Comparison of ENCODE assay signal across 19 cellular contexts in the genomic region with DNA sequence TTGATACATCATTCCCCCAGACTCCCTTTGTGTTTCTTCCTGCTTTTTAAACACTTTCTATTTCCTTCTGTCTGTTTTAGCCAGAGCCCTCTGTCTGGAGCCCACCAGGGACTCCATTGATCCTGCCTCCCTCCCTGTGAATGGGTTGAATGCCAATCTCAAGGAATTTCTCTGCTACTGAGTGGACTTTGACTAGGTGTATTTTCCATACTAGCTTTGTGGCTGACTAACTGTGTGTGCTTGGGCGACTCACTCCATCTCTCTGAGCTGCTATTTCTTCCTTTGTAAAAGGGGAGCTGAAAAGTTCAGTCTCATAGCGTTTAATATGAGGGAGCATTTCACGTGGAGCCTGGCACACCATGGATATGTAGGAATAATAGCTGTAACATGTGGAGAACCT.
"Had no signal": no experiment of that assay in that cellular context is flagged by ENCODE, and none has a peak within 500 bp of the region (broad histone marks: within the 10 kb centered on the region; RNA-seq: fewer than 3 reads in every experiment).

No MANE protein-coding gene starts in this region.

- H3K4me3 Mint-ChIP-seq: effector memory CD8-positive, alpha-beta T cell; memory B cell; nephron; stimulated activated naive B cell treated with anti-CD40 and anti-IgM and Interleukin-4, amounts not matched to agents 10 μg/mL and 1 μg/mL and 100 μg/mL, for 72 hours; stimulated activated naive CD8-positive, alpha-beta T cell treated with anti-CD3 and anti-CD28 coated beads, Interleukin-15, amount 100 ng/mL, for 72 hours had no signal

- H3K9me3 ChIP-seq: lower lobe of right lung, psoas muscle, thoracic aorta had no signal

- DNase-seq: effector memory CD8-positive, alpha-beta T cell; heart left ventricle; hippocampal formation; left ventricle myocardium inferior; lower lobe of right lung; midbrain; psoas muscle; retina; stimulated activated CD4-positive, alpha-beta T cell treated with anti-CD3 and anti-CD28 coated beads, Interleukin-2, amount 100 ng/mL, for 24 hours; stimulated activated CD4-positive, alpha-beta T cell treated with anti-CD3 and anti-CD28 coated beads, Interleukin-4, amount 100 ng/mL, for 4 hours; stimulated activated naive B cell treated with anti-CD40 and anti-IgM and Interleukin-4, amounts not matched to agents 10 μg/mL and 1 μg/mL and 100 μg/mL, for 72 hours; stimulated activated naive CD8-positive, alpha-beta T cell treated with anti-CD3 and anti-CD28 coated beads, Interleukin-15, amount 100 ng/mL, for 72 hours; trophoblast cell had no signal

- H3K9me3 Mint-ChIP-seq: effector memory CD8-positive, alpha-beta T cell had no signal

- H3K27ac Mint-ChIP-seq: effector memory CD8-positive, alpha-beta T cell; memory B cell; stimulated activated naive B cell treated with anti-CD40 and anti-IgM and Interleukin-4, amounts not matched to agents 10 μg/mL and 1 μg/mL and 100 μg/mL, for 72 hours; stimulated activated naive CD8-positive, alpha-beta T cell treated with anti-CD3 and anti-CD28 coated beads, Interleukin-15, amount 100 ng/mL, for 72 hours had no signal

- FAIRE-seq: frontal cortex, islet of Langerhans had no signal

- H3K4me1 ChIP-seq: lower lobe of right lung had no signal

- H3K27ac ChIP-seq: lower lobe of right lung, psoas muscle, thoracic aorta had no signal

- ATAC-seq: effector memory CD8-positive, alpha-beta T cell; lower lobe of right lung; sciatic nerve; stimulated activated naive B cell treated with anti-CD40 and anti-IgM and Interleukin-4, amounts not matched to agents 10 μg/mL and 1 μg/mL and 100 μg/mL, for 72 hours; stimulated activated naive CD8-positive, alpha-beta T cell treated with anti-CD3 and anti-CD28 coated beads, Interleukin-15, amount 100 ng/mL, for 72 hours had no signal

- H3K4me3 ChIP-seq: heart left ventricle, left ventricle myocardium inferior, lower lobe of right lung, psoas muscle, thoracic aorta had no signal

- H3K27me3 ChIP-seq: heart left ventricle had no signal

- H3K27me3 Mint-ChIP-seq: effector memory CD8-positive, alpha-beta T cell; memory B cell; stimulated activated naive B cell treated with anti-CD40 and anti-IgM and Interleukin-4, amounts not matched to agents 10 μg/mL and 1 μg/mL and 100 μg/mL, for 72 hours; stimulated activated naive CD8-positive, alpha-beta T cell treated with anti-CD3 and anti-CD28 coated beads, Interleukin-15, amount 100 ng/mL, for 72 hours had no signal
